Comparison of ENCODE assay signal across 33 cellular contexts in genomic region chr9:108618906-108619550, GRCh38.
DNase-seq lines count a peak whose midpoint lies in the region; ATAC-seq, FAIRE-seq and TF ChIP-seq lines count a peak whose summit lies in the region.
"Had no signal": no experiment of that assay in that cellular context is flagged by ENCODE, and none has a peak within 500 bp of the region (broad histone marks: within the 10 kb centered on the region; RNA-seq: fewer than 3 reads in every experiment).

No MANE protein-coding gene starts in this region.

- no peak overlapping the region for H3K9ac ChIP-seq in K562 (ENCODE audit: insufficient read depth in 1 of 2, low read depth in 2 of 2, low read length in 2 of 2)

- DNase-seq in Daoy (ENCODE audit: low read depth) (peak; percentile 41), M059J (ENCODE audit: low read depth) (peak; percentile 83), K562 (ENCODE audit: extremely low read depth in 1 of 4, low spot score in 3 of 4) (no peak), kidney tubule cell (ENCODE audit: low spot score) (peak; percentile 26), type B pancreatic cell (ENCODE audit: extremely low spot score, unreplicated experiment) (no peak)
- DNase-seq in stimulated activated CD4-positive, alpha-beta T cell treated with anti-CD3 and anti-CD28 coated beads, Interleukin-1b, Interleukin-23, amount 100 ng/mL, for 48 hours, result no peak
- DNase-seq in activated naive CD4-positive, alpha-beta T cell treated with anti-CD3 and anti-CD28 coated beads, Interleukin-2, amount 50 U/mL, for 16 hours, result no peak
- DNase-seq: activated CD4-positive, alpha-beta memory T cell treated with anti-CD3 and anti-CD28 coated beads, Interleukin-2, amount 10 ng/mL, durations not matched to agents 7 days and 5 days; activated CD4-positive, alpha-beta T cell treated with anti-CD3 and anti-CD28 coated beads for 1 hour; activated CD8-positive, alpha-beta memory T cell treated with anti-CD3 and anti-CD28 coated beads, Interleukin-2, amount 50 U/mL, for 4 hours; activated naive CD4-positive, alpha-beta T cell treated with anti-CD3 and anti-CD28 coated beads, Interleukin-2, amount 10 ng/mL, durations not matched to agents 7 days and 5 days; colonic mucosa; COR-L47; effector CD8-positive, alpha-beta T cell; GDM1; HFFc6; naive thymus-derived CD4-positive, alpha-beta T cell; NCI-H1417 treated with DMSO at 0.1 percent for 48 hours; NCI-H2081; NCI-H526 treated with DMSO at 0.1 percent for 48 hours; nucleus accumbens; PC-3; psoas muscle; stimulated activated CD4-positive, alpha-beta T cell treated with anti-CD3 and anti-CD28 coated beads, Interleukin-4, amount 100 ng/mL, for 4 hours; upper lobe of left lung had no signal

- H3K36me3 ChIP-seq in K562 (ENCODE audit: control insufficient read depth, insufficient read depth, low read length), result no peaks in the 10 kb centered on the region
- H3K36me3 ChIP-seq: cardiac muscle cell, colonic mucosa, upper lobe of left lung had no signal

- no peak for ATAC-seq in K562
- ATAC-seq in GM21786 (IDR thresholded peaks at IDR 0.05; ENCODE audit: unreplicated experiment), result no peak
- ATAC-seq: GM23338; naive thymus-derived CD4-positive, alpha-beta T cell; PC-3; psoas muscle had no signal

- H3K4me1 ChIP-seq in K562 (replicated peaks in 1 of 2; ENCODE audit: control insufficient read depth in 2 of 2, insufficient read depth in 2 of 2, low read length in 2 of 2), result no peaks in the 10 kb centered on the region
- H3K4me1 ChIP-seq: colonic mucosa, psoas muscle, upper lobe of left lung had no signal

- intact Hi-C loops in K562 (cut with micrococcal nuclease), result no loop called here

- no peak for TF ChIP-seq RAD21 in K562 (CRISPR knock-in tag; conservative IDR thresholded peaks at IDR 0.05 in 1 of 2, IDR thresholded peaks at IDR 0.05 in 1 of 2)

- H3K27me3 ChIP-seq in K562 (ENCODE audit: control insufficient read depth in 2 of 2, insufficient read depth in 2 of 2, low read length in 2 of 2), result no peaks in the 10 kb centered on the region
- H3K27me3 ChIP-seq: cardiac muscle cell, colonic mucosa, upper lobe of left lung had no signal

- no peaks in the 10 kb centered on the region for H3K9me1 ChIP-seq in K562 (ENCODE audit: control insufficient read depth, insufficient read depth, low read length)

- no peak overlapping the region for H3K4me2 ChIP-seq in K562 (ENCODE audit: insufficient read depth, low read length)
- H3K4me2 ChIP-seq: GM23338 had no signal

- no TSS peak for BruUV-seq in K562 (replicated peaks; lab: Mats Ljungman, UMichigan)

- no peak overlapping the region for H3K4me3 ChIP-seq in K562
- H3K4me3 ChIP-seq: cardiac muscle cell, colonic mucosa, GM23338, psoas muscle, SK-N-MC, upper lobe of left lung had no signal

- CTCF ChIA-PET in K562 (lab: Yijun Ruan, JAX; ENCODE audit: low intra/inter-chr PET ratio), result no interaction called here

- no peak overlapping the region for H3K4me3 Mint-ChIP-seq in type B pancreatic cell
- H3K4me3 Mint-ChIP-seq: activated CD4-positive, alpha-beta memory T cell treated with anti-CD3 and anti-CD28 coated beads, Interleukin-2, amount 10 ng/mL, durations not matched to agents 7 days and 5 days; activated naive CD4-positive, alpha-beta T cell treated with anti-CD3 and anti-CD28 coated beads, Interleukin-2, amount 10 ng/mL, durations not matched to agents 7 days and 5 days; GM23338; HFFc6; IgD-negative memory B cell; mesothelial cell of epicardium; naive thymus-derived CD4-positive, alpha-beta T cell; T-helper 1 cell treated with Interleukin-12 subunit alpha and Interleukin-12 subunit beta and Interleukin-4 antibody, amounts not matched to agents 30 μg/mL and 1 μg/mL, for 36 hours had no signal

- no peaks in the 10 kb centered on the region for H3K79me2 ChIP-seq in K562 (ENCODE audit: control insufficient read depth, insufficient read depth, low read length)

- in situ Hi-C loops in K562 (cut with MboI), result no loop called here

- H3K27ac Mint-ChIP-seq in type B pancreatic cell, result no peak overlapping the region
- H3K27ac Mint-ChIP-seq: activated CD4-positive, alpha-beta memory T cell treated with anti-CD3 and anti-CD28 coated beads, Interleukin-2, amount 10 ng/mL, durations not matched to agents 7 days and 5 days; activated naive CD4-positive, alpha-beta T cell treated with anti-CD3 and anti-CD28 coated beads, Interleukin-2, amount 10 ng/mL, durations not matched to agents 7 days and 5 days; GM23338; HFFc6; IgD-negative memory B cell; mesothelial cell of epicardium; naive thymus-derived CD4-positive, alpha-beta T cell; T-helper 1 cell treated with Interleukin-12 subunit alpha and Interleukin-12 subunit beta and Interleukin-4 antibody, amounts not matched to agents 30 μg/mL and 1 μg/mL, for 36 hours had no signal

- no peaks in the 10 kb centered on the region for H3K4me1 Mint-ChIP-seq in type B pancreatic cell (ENCODE audit: unreplicated experiment)
- H3K4me1 Mint-ChIP-seq: activated CD4-positive, alpha-beta memory T cell treated with anti-CD3 and anti-CD28 coated beads, Interleukin-2, amount 10 ng/mL, durations not matched to agents 7 days and 5 days; activated naive CD4-positive, alpha-beta T cell treated with anti-CD3 and anti-CD28 coated beads, Interleukin-2, amount 10 ng/mL, durations not matched to agents 7 days and 5 days; GM23338; IgD-negative memory B cell; mesothelial cell of epicardium; naive thymus-derived CD4-positive, alpha-beta T cell had no signal

- no peaks in the 10 kb centered on the region for H3K36me3 Mint-ChIP-seq in type B pancreatic cell
- H3K36me3 Mint-ChIP-seq: activated naive CD4-positive, alpha-beta T cell treated with anti-CD3 and anti-CD28 coated beads, Interleukin-2, amount 10 ng/mL, durations not matched to agents 7 days and 5 days; IgD-negative memory B cell; mesothelial cell of epicardium; naive thymus-derived CD4-positive, alpha-beta T cell had no signal

- H2AFZ ChIP-seq in K562 (ENCODE audit: low read depth, low read length), result no peak overlapping the region
- H2AFZ ChIP-seq: GM23338 had no signal

- H3K27me3 Mint-ChIP-seq in type B pancreatic cell, result peaks cover 32% of the 10 kb centered on the region
- H3K27me3 Mint-ChIP-seq: activated CD4-positive, alpha-beta memory T cell treated with anti-CD3 and anti-CD28 coated beads, Interleukin-2, amount 10 ng/mL, durations not matched to agents 7 days and 5 days; activated naive CD4-positive, alpha-beta T cell treated with anti-CD3 and anti-CD28 coated beads, Interleukin-2, amount 10 ng/mL, durations not matched to agents 7 days and 5 days; IgD-negative memory B cell had no signal

- no peaks in the 10 kb centered on the region for H4K20me1 ChIP-seq in K562 (replicated peaks; ENCODE audit: control insufficient read depth, insufficient read depth, low read length)

- TF ChIP-seq POLR2A in K562 (conservative IDR thresholded peaks at IDR 0.05), result no peak

- POLR2A ChIA-PET in K562 (lab: Yijun Ruan, JAX), result no interaction called here

- WGBS in K562 (ENCODE audit: insufficient coverage, low coverage, missing lambda C conversion rate), result 0% methylated on average over 8 of the region's 8 CpGs

- H3K27ac ChIP-seq in K562 (ENCODE audit: extremely low read depth, low read depth, low read length), result no peak overlapping the region
- H3K27ac ChIP-seq: C4-2B, cardiac muscle cell, colonic mucosa, psoas muscle, SK-N-MC, upper lobe of left lung had no signal

- TF ChIP-seq EP300 in K562 (IDR thresholded peaks at IDR 0.05; ENCODE audit: low read length), result no peak

- no peaks in the 10 kb centered on the region for H3K9me3 ChIP-seq in K562 (replicated peaks; ENCODE audit: control insufficient read depth, insufficient read depth, low read depth, low read length)
- H3K9me3 ChIP-seq: colonic mucosa, psoas muscle, upper lobe of left lung had no signal

- TF ChIP-seq CTCF in K562 (IDR thresholded peaks at IDR 0.05 in 2 of 3, conservative IDR thresholded peaks at IDR 0.05 in 1 of 3; ENCODE audit: insufficient read depth in 2 of 3, low read depth in 1 of 3, low read length in 3 of 3), result no peak
- TF ChIP-seq CTCF in type B pancreatic cell (conservative IDR thresholded peaks at IDR 0.05), result no peak

- H3K9me3 Mint-ChIP-seq in type B pancreatic cell, result peaks cover 8% of the 10 kb centered on the region
- H3K9me3 Mint-ChIP-seq: GM23338; mesothelial cell of epicardium; T-helper 1 cell treated with Interleukin-12 subunit alpha and Interleukin-12 subunit beta and Interleukin-4 antibody, amounts not matched to agents 30 μg/mL and 1 μg/mL, for 36 hours had no signal

- no peak for FAIRE-seq in K562 (lab: Jason Lieb, UNC)

TF ChIP-seq in K562, 482 proteins besides CTCF, POLR2A, EP300 and RAD21 (continues in another document):
- TF ChIP-seq ZBTB49 (CRISPR knock-in tag; IDR thresholded peaks at IDR 0.05; ENCODE audit: borderline replicate concordance), result no peak

Comparison
In these comparisons a context has a peak if more than half of its experiments do, and no peak if none do; other contexts are left out.
1. DNase-seq: peak in Daoy (single experiment), M059J (single experiment) and kidney tubule cell (single experiment); none in K562 (0 of 4), stimulated activated CD4-positive, alpha-beta T cell treated with anti-CD3 and anti-CD28 coated beads, Interleukin-1b, Interleukin-23, amount 100 ng/mL, for 48 hours (single experiment), activated naive CD4-positive, alpha-beta T cell treated with anti-CD3 and anti-CD28 coated beads, Interleukin-2, amount 50 U/mL, for 16 hours (single experiment) and type B pancreatic cell (single experiment).